ENCODE assay signal across 16 cellular contexts in genomic region chr1:226967665-226968064, GRCh38. TPM values are rescaled to one million over a fixed set of nuclear protein-coding genes. Genes with fewer than 3 reads are reported as not detected.
A peak's percentile ranks its signal among the peaks of the same experiment; 100 is the strongest.
DNase-seq lines count a peak whose midpoint lies in the region; ATAC-seq and TF ChIP-seq lines count a peak whose summit lies in the region.
"Had no signal": no experiment of that assay in that cellular context is flagged by ENCODE, and none has a peak within 500 bp of the region (broad histone marks: within the 10 kb centered on the region; RNA-seq: fewer than 3 reads in every experiment).

No MANE protein-coding gene starts in this region.

- no peak for TF ChIP-seq CTCF in body of pancreas (IDR thresholded peaks at IDR 0.05)
- no peak for TF ChIP-seq CTCF in heart left ventricle (IDR thresholded peaks at IDR 0.05)

- H3K27me3 Mint-ChIP-seq in activated T-cell treated with anti-CD3 and anti-CD28 coated beads, Interleukin-2, amount 50 U/mL, for 24 hours: no peaks in the 10 kb centered on the region
- H3K27me3 Mint-ChIP-seq: activated naive CD8-positive, alpha-beta T cell treated with anti-CD3 and anti-CD28 coated beads, Interleukin-2, amount 10 ng/mL, durations not matched to agents 7 days and 5 days had no signal

- intact Hi-C loops in body of pancreas (cut with DNase I): no loop called here
- intact Hi-C loops in heart left ventricle (cut with DNase I): no loop called here

- H3K9me3 Mint-ChIP-seq in activated T-cell treated with anti-CD3 and anti-CD28 coated beads, Interleukin-2, amount 50 U/mL, for 24 hours: peaks cover 9% of the 10 kb centered on the region

- H3K4me3 ChIP-seq in body of pancreas: no peak overlapping the region
- no peak overlapping the region for H3K4me3 ChIP-seq in heart left ventricle
- no peak overlapping the region for H3K4me3 ChIP-seq in skeletal muscle tissue (ENCODE audit: low read length in 3 of 3)
- H3K4me3 ChIP-seq: A549 had no signal

- peaks cover 75% of the 10 kb centered on the region for H3K36me3 Mint-ChIP-seq in activated T-cell treated with anti-CD3 and anti-CD28 coated beads, Interleukin-2, amount 50 U/mL, for 24 hours (ENCODE audit: low read depth)

- H3K27me3 ChIP-seq in body of pancreas: no peaks in the 10 kb centered on the region
- H3K27me3 ChIP-seq in heart left ventricle: no peaks in the 10 kb centered on the region
- H3K27me3 ChIP-seq in skeletal muscle tissue (ENCODE audit: control insufficient read depth in 3 of 3, insufficient read depth in 3 of 3, low read length in 3 of 3): no peaks in the 10 kb centered on the region

- H3K27ac Mint-ChIP-seq in activated T-cell treated with anti-CD3 and anti-CD28 coated beads, Interleukin-2, amount 50 U/mL, for 24 hours: peak overlapping the region; percentile 35
- H3K27ac Mint-ChIP-seq: activated naive CD8-positive, alpha-beta T cell treated with anti-CD3 and anti-CD28 coated beads, Interleukin-2, amount 10 ng/mL, durations not matched to agents 7 days and 5 days; natural killer cell had no signal

- ATAC-seq in body of pancreas (peak; percentile 23), heart left ventricle (peak; percentile 44 to 69 (median 60)), GM21717 (IDR thresholded peaks at IDR 0.05; ENCODE audit: unreplicated experiment) (no peak)
- ATAC-seq: A549, natural killer cell, sciatic nerve, SK-N-SH treated with all-trans-retinoic acid at 6 μM for 48 hours had no signal

- H3K4me1 ChIP-seq in body of pancreas: peaks cover 5% of the 10 kb centered on the region
- peaks cover 0 to 62% (median 23%) of the 10 kb centered on the region in 12 donors for H3K4me1 ChIP-seq in heart left ventricle
- peaks cover 56 to 85% (median 68%) of the 10 kb centered on the region in 3 donors for H3K4me1 ChIP-seq in skeletal muscle tissue (ENCODE audit: control insufficient read depth in 3 of 3, insufficient read depth in 3 of 3, low read length in 3 of 3)
- H3K4me1 ChIP-seq: A549 had no signal

- 79 to 82% methylated on average over 3 of the region's 3 CpGs for WGBS in body of pancreas, 2 donors
- 53 to 63% (median 56%) methylated on average over 3 of the region's 3 CpGs for WGBS in heart left ventricle, 4 donors

- H3K9ac ChIP-seq in skeletal muscle tissue (ENCODE audit: low read depth in 1 of 3, low read length in 3 of 3): peak overlapping the region in 1 of 3 donors; percentile 42

- no peak for DNase-seq in activated T-cell treated with anti-CD3 and anti-CD28 coated beads, Interleukin-2, amount 50 U/mL, for 24 hours
- no peak for DNase-seq in activated T-cell treated with anti-CD3 and anti-CD28 coated beads for 4 hours
- DNase-seq in body of pancreas: peak in 1 of 4 donors; percentile 38
- peak in 1 of 5 donors; percentile 72 for DNase-seq in heart left ventricle
- no peak for DNase-seq in UCSD-AML1 (lab: John Stamatoyannopoulos, UW; ENCODE audit: unreplicated experiment)
- no peak for DNase-seq in NCI-H526 (lab: John Stamatoyannopoulos, UW)
- DNase-seq: activated naive CD8-positive, alpha-beta T cell treated with anti-CD3 and anti-CD28 coated beads, Interleukin-2, amount 10 ng/mL, durations not matched to agents 7 days and 5 days; KG1; natural killer cell; NCI-H1930; NK-92 treated with Interleukin-12 subunit alpha and Interleukin-12 subunit beta, amount 100 ng/mL, for 24 hours had no signal

- H3K4me3 Mint-ChIP-seq in activated T-cell treated with anti-CD3 and anti-CD28 coated beads, Interleukin-2, amount 50 U/mL, for 24 hours: no peak overlapping the region
- H3K4me3 Mint-ChIP-seq: activated naive CD8-positive, alpha-beta T cell treated with anti-CD3 and anti-CD28 coated beads, Interleukin-2, amount 10 ng/mL, durations not matched to agents 7 days and 5 days; natural killer cell had no signal

- H3K27ac ChIP-seq in body of pancreas (no peak overlapping the region), heart left ventricle (peak overlapping the region in 11 of 12 donors; percentile 19 to 86 (median 46)), skeletal muscle tissue (ENCODE audit: low read depth, low read length) (peak overlapping the region; percentile 81)
- H3K27ac ChIP-seq: A549 had no signal

- H3K4me1 Mint-ChIP-seq in activated T-cell treated with anti-CD3 and anti-CD28 coated beads, Interleukin-2, amount 50 U/mL, for 24 hours (ENCODE audit: low read depth): peaks cover 7% of the 10 kb centered on the region

- TF ChIP-seq POLR2A in body of pancreas (IDR thresholded peaks at IDR 0.05) (no peak), heart left ventricle (IDR thresholded peaks at IDR 0.05) (no peak)

- H3K9me3 ChIP-seq in body of pancreas: no peaks in the 10 kb centered on the region
- H3K9me3 ChIP-seq in heart left ventricle: peaks cover 0 to 17% (median 0%) of the 10 kb centered on the region in 12 donors
- no peaks in the 10 kb centered on the region for H3K9me3 ChIP-seq in skeletal muscle tissue (ENCODE audit: control insufficient read depth in 3 of 3, low read length in 3 of 3)

- peaks cover 0 to 12% of the 10 kb centered on the region in 2 donors for H3K36me3 ChIP-seq in body of pancreas (replicated peaks in 1 of 2; ENCODE audit: insufficient read depth in 1 of 2, low read depth in 2 of 2)
- peaks cover 0 to 52% (median 39%) of the 10 kb centered on the region in 9 donors for H3K36me3 ChIP-seq in heart left ventricle
- peaks cover 35 to 49% (median 36%) of the 10 kb centered on the region in 3 donors for H3K36me3 ChIP-seq in skeletal muscle tissue (ENCODE audit: control insufficient read depth in 3 of 3, insufficient read depth in 3 of 3, low read length in 3 of 3)

RNA-seq across cellular contexts. Expression of gene COQ8A, which starts 27.6 kb away (rescaled TPM):
- total RNA-seq in body of pancreas: 100 to 1,000 TPM; 116 to 134 TPM
- 100 to 1,000 TPM; 141 to 915 (median 310) TPM for total RNA-seq in heart left ventricle
- polyA plus RNA-seq in heart left ventricle: 100 to 1,000 TPM; 193 to 243 TPM
- total RNA-seq in skeletal muscle tissue: 64.7 TPM

Comparison
In these comparisons a context has a peak if more than half of its experiments do, and no peak if none do; other contexts are left out.
1. H3K27ac ChIP-seq: peak in heart left ventricle (11 of 12) and skeletal muscle tissue (single experiment); none in body of pancreas (0 of 4).